Comparison of ENCODE assay signal across 18 cellular contexts in the genomic region with DNA sequence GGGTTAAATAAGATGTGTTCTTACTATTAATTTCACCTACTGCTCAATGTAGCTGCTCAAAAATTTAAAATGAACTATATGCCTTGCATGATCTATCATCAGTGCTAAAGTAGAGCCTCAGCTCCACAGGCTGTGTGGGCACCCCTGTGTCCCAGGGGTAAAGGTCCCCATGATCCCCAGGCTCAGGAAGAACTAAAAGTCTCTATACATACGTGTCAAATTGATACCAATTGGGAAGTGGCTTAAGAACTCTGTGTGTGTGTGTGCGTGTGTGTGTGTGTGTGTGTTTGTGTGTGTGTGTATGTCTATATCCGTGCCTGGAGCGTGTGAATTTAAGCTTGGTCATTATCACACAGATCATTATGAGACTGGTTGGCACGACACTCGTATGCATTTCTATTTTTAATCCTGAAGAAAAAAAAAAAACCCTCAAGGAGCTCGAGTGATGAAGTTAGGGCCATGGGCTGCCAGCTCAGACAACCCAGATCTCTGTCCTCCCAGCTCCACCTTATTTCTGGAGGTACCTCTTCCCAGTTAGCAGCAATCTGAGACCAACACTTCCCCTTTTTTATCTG.
"Had no signal": no experiment of that assay in that cellular context is flagged by ENCODE, and none has a peak within 500 bp of the region (broad histone marks: within the 10 kb centered on the region; RNA-seq: fewer than 3 reads in every experiment).

No MANE protein-coding gene starts in this region.

- H3K27ac Mint-ChIP-seq: activated CD8-positive, alpha-beta memory T cell treated with anti-CD3 and anti-CD28 coated beads, Interleukin-2, amount 10 ng/mL, durations not matched to agents 7 days and 5 days; activated naive CD8-positive, alpha-beta T cell treated with anti-CD3 and anti-CD28 coated beads for 36 hours; activated T-cell treated with anti-CD3 and anti-CD28 coated beads, Interleukin-2, amount 50 U/mL, for 24 hours; naive thymus-derived CD4-positive, alpha-beta T cell had no signal

- H3K9me3 Mint-ChIP-seq: activated naive CD8-positive, alpha-beta T cell treated with anti-CD3 and anti-CD28 coated beads for 36 hours; activated T-cell treated with anti-CD3 and anti-CD28 coated beads, Interleukin-2, amount 50 U/mL, for 24 hours; naive thymus-derived CD4-positive, alpha-beta T cell had no signal

- DNase-seq: activated CD4-positive, alpha-beta T cell treated with anti-CD3 and anti-CD28 coated beads, Interleukin-2, amount 50 U/mL, for 4 hours; activated CD8-positive, alpha-beta memory T cell treated with anti-CD3 and anti-CD28 coated beads, Interleukin-2, amount 10 ng/mL, durations not matched to agents 7 days and 5 days; activated gamma-delta T cell; activated naive CD8-positive, alpha-beta T cell treated with anti-CD3 and anti-CD28 coated beads for 36 hours; activated T-cell treated with anti-CD3 and anti-CD28 coated beads, Interleukin-2, amount 50 U/mL, for 24 hours; dermis blood vessel endothelial cell; erythroblast; glutamatergic neuron; mammary epithelial cell; naive thymus-derived CD4-positive, alpha-beta T cell; occipital lobe; psoas muscle; stimulated activated CD4-positive, alpha-beta T cell treated with anti-CD3 and anti-CD28 coated beads, Interleukin-4, amount 100 ng/mL, for 1 hour; stomach; thyroid gland had no signal

- H3K4me1 Mint-ChIP-seq: activated CD8-positive, alpha-beta memory T cell treated with anti-CD3 and anti-CD28 coated beads, Interleukin-2, amount 10 ng/mL, durations not matched to agents 7 days and 5 days had no signal

- H3K36me3 Mint-ChIP-seq: activated CD8-positive, alpha-beta memory T cell treated with anti-CD3 and anti-CD28 coated beads, Interleukin-2, amount 10 ng/mL, durations not matched to agents 7 days and 5 days; activated naive CD8-positive, alpha-beta T cell treated with anti-CD3 and anti-CD28 coated beads for 36 hours; naive thymus-derived CD4-positive, alpha-beta T cell had no signal

- ATAC-seq: activated CD4-positive, CD25-positive, alpha-beta regulatory T cell treated with anti-CD3 and anti-CD28 coated beads, Interleukin-2, amount 50 U/mL, for 24 hours; activated CD8-positive, alpha-beta memory T cell treated with anti-CD3 and anti-CD28 coated beads, Interleukin-2, amount 10 ng/mL, durations not matched to agents 7 days and 5 days; left lobe of liver; naive thymus-derived CD4-positive, alpha-beta T cell; sciatic nerve had no signal

- H3K27me3 Mint-ChIP-seq: activated naive CD8-positive, alpha-beta T cell treated with anti-CD3 and anti-CD28 coated beads for 36 hours; activated T-cell treated with anti-CD3 and anti-CD28 coated beads, Interleukin-2, amount 50 U/mL, for 24 hours had no signal

- H3K4me3 Mint-ChIP-seq: activated CD8-positive, alpha-beta memory T cell treated with anti-CD3 and anti-CD28 coated beads, Interleukin-2, amount 10 ng/mL, durations not matched to agents 7 days and 5 days; activated naive CD8-positive, alpha-beta T cell treated with anti-CD3 and anti-CD28 coated beads for 36 hours; activated T-cell treated with anti-CD3 and anti-CD28 coated beads, Interleukin-2, amount 50 U/mL, for 24 hours had no signal
